1 cellular context compared by ENCODE assay signal in the genomic region with DNA sequence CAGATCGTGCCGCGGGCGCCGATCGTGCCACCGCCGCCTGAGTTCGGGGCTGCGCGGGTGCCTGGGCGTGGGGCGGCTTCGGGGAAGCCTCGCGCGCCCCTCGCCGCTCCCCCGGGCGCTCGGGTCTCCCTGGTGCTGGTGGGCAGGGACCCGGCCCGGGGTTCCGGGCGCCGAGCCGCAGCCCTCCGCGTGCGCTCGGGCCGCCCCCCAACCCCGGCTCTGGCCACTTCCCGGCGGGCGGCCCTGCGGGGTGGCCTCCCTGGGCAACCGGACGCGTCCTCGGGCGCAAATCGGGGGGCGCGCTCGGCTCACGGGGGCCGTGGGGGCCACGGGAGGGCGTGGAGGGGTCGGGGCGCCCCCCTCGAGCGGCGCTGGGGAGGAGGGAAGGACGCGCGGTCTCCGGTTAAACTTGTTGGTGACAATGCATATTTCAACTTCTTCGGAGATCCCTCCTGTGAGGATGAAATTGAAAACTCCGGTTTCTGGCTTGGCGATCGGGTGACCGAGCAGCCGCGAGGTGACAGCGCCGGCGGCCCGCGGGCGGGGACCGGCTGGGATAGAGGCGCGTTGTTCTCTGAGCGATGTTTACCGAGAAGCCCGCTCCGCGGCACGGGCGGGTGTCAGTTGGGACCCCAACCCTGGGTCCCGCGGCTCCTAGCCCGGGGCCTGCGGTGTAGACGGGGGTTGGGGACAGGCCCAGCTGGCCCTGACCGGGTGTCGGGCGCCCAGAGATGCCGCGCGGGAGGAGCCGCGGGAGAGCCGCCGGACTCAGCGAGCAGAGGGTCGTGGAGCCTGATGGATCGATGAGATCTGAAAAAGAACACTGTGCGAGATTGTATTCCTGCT.
TF ChIP-seq lines count a peak whose summit lies in the region.

No MANE protein-coding gene starts in this region.

TF ChIP-seq in HepG2, 621 proteins besides CTCF, POLR2A, EP300 and RAD21 (continued from another document and continues in another):
- TF ChIP-seq, protein P1, sequence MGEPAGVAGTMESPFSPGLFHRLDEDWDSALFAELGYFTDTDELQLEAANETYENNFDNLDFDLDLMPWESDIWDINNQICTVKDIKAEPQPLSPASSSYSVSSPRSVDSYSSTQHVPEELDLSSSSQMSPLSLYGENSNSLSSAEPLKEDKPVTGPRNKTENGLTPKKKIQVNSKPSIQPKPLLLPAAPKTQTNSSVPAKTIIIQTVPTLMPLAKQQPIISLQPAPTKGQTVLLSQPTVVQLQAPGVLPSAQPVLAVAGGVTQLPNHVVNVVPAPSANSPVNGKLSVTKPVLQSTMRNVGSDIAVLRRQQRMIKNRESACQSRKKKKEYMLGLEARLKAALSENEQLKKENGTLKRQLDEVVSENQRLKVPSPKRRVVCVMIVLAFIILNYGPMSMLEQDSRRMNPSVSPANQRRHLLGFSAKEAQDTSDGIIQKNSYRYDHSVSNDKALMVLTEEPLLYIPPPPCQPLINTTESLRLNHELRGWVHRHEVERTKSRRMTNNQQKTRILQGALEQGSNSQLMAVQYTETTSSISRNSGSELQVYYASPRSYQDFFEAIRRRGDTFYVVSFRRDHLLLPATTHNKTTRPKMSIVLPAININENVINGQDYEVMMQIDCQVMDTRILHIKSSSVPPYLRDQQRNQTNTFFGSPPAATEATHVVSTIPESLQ (CRISPR knock-in tag; conservative IDR thresholded peaks at IDR 0.05), result no peak
- TF ChIP-seq PRMT3 (CRISPR knock-in tag; IDR thresholded peaks at IDR 0.05; ENCODE audit: borderline replicate concordance, low read depth) (no peak), NR2F2 (IDR thresholded peaks at IDR 0.05; ENCODE audit: borderline replicate concordance, low read depth) (no peak), ZNF766 (CRISPR knock-in tag; IDR thresholded peaks at IDR 0.05; ENCODE audit: borderline replicate concordance) (no peak), ZNF274 (CRISPR knock-in tag; IDR thresholded peaks at IDR 0.05) (no peak), TCF7 (IDR thresholded peaks at IDR 0.05; ENCODE audit: low read depth) (no peak; the same call in 1 of the 2 replicates), ADNP (CRISPR knock-in tag; IDR thresholded peaks at IDR 0.05) (no peak), ZNF577 (CRISPR knock-in tag; IDR thresholded peaks at IDR 0.05; ENCODE audit: borderline replicate concordance, low read depth) (no peak), ZFP41 (CRISPR knock-in tag; IDR thresholded peaks at IDR 0.05; ENCODE audit: borderline replicate concordance) (no peak), MAF1 (CRISPR knock-in tag; IDR thresholded peaks at IDR 0.05; ENCODE audit: borderline replicate concordance) (no peak), CHD2 (IDR thresholded peaks at IDR 0.05; ENCODE audit: low read depth, low read length) (no peak), KLF9 (CRISPR knock-in tag; IDR thresholded peaks at IDR 0.05; ENCODE audit: low read depth) (no peak), POLR2AphosphoS5 (IDR thresholded peaks at IDR 0.05; ENCODE audit: low read depth, low read length) (no peak), ZNF878 (CRISPR knock-in tag; IDR thresholded peaks at IDR 0.05) (0 out of 2 replicates have a peak, but pooled peaks have one; percentile 54), SNAI1 (CRISPR knock-in tag; IDR thresholded peaks at IDR 0.05; ENCODE audit: borderline replicate concordance) (no peak), KDM2A (CRISPR knock-in tag; IDR thresholded peaks at IDR 0.05; ENCODE audit: borderline replicate concordance, low read depth) (peak; percentile 67; the same call in 1 of the 2 replicates), ZNF615 (CRISPR knock-in tag; IDR thresholded peaks at IDR 0.05; ENCODE audit: borderline replicate concordance) (no peak), ELF3 (CRISPR knock-in tag; IDR thresholded peaks at IDR 0.05) (no peak), ZNF30 (CRISPR knock-in tag; IDR thresholded peaks at IDR 0.05) (no peak), ZNF264 (CRISPR knock-in tag; IDR thresholded peaks at IDR 0.05) (no peak), ISX (CRISPR knock-in tag; conservative IDR thresholded peaks at IDR 0.05) (no peak), GATAD1 (CRISPR knock-in tag; IDR thresholded peaks at IDR 0.05) (no peak), AGO1 (IDR thresholded peaks at IDR 0.05; ENCODE audit: low read depth, low read length, poor library complexity, severe bottlenecking) (peak; percentile 60), TSC22D2 (CRISPR knock-in tag; IDR thresholded peaks at IDR 0.05; ENCODE audit: borderline replicate concordance) (no peak), MAFF (IDR thresholded peaks at IDR 0.05; ENCODE audit: low read depth, low read length) (no peak), HNRNPK (IDR thresholded peaks at IDR 0.05; ENCODE audit: low read depth, low read length, poor library complexity, severe bottlenecking) (no peak), ZBTB1 (CRISPR knock-in tag; IDR thresholded peaks at IDR 0.05; ENCODE audit: borderline replicate concordance) (no peak), KAT8 (CRISPR knock-in tag; IDR thresholded peaks at IDR 0.05) (no peak), ZNF329 (CRISPR knock-in tag; IDR thresholded peaks at IDR 0.05; ENCODE audit: low read depth) (no peak), ZNF83 (CRISPR knock-in tag; IDR thresholded peaks at IDR 0.05; ENCODE audit: borderline replicate concordance) (no peak), ZNF777 (CRISPR knock-in tag; IDR thresholded peaks at IDR 0.05) (no peak), CREM (IDR thresholded peaks at IDR 0.05) (no peak), CREM (CRISPR knock-in tag; IDR thresholded peaks at IDR 0.05) (no peak)
- TF ChIP-seq, protein P2, sequence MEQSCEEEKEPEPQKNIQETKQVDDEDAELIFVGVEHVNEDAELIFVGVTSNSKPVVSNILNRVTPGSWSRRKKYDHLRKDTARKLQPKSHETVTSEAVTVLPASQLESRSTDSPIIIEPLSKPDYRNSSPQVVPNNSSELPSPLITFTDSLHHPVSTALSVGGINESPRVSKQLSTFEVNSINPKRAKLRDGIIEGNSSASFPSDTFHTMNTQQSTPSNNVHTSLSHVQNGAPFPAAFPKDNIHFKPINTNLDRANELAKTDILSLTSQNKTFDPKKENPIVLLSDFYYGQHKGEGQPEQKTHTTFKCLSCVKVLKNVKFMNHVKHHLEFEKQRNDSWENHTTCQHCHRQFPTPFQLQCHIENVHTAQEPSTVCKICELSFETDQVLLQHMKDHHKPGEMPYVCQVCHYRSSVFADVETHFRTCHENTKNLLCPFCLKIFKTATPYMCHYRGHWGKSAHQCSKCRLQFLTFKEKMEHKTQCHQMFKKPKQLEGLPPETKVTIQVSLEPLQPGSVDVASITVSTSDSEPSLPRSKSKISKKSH (CRISPR knock-in tag; IDR thresholded peaks at IDR 0.05; ENCODE audit: borderline replicate concordance), result no peak
- TF ChIP-seq, protein P3, sequence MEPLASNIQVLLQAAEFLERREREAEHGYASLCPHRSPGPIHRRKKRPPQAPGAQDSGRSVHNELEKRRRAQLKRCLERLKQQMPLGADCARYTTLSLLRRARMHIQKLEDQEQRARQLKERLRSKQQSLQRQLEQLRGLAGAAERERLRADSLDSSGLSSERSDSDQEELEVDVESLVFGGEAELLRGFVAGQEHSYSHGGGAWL (CRISPR knock-in tag; IDR thresholded peaks at IDR 0.05), result peak; percentile 48; the same call in 1 of the 2 replicates
- TF ChIP-seq, protein P4, sequence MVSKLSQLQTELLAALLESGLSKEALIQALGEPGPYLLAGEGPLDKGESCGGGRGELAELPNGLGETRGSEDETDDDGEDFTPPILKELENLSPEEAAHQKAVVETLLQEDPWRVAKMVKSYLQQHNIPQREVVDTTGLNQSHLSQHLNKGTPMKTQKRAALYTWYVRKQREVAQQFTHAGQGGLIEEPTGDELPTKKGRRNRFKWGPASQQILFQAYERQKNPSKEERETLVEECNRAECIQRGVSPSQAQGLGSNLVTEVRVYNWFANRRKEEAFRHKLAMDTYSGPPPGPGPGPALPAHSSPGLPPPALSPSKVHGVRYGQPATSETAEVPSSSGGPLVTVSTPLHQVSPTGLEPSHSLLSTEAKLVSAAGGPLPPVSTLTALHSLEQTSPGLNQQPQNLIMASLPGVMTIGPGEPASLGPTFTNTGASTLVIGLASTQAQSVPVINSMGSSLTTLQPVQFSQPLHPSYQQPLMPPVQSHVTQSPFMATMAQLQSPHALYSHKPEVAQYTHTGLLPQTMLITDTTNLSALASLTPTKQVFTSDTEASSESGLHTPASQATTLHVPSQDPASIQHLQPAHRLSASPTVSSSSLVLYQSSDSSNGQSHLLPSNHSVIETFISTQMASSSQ (IDR thresholded peaks at IDR 0.05; ENCODE audit: low read depth), result no peak
- TF ChIP-seq, protein P4 (CRISPR knock-in tag; IDR thresholded peaks at IDR 0.05; ENCODE audit: borderline replicate concordance), result no peak
- TF ChIP-seq, protein P5, sequence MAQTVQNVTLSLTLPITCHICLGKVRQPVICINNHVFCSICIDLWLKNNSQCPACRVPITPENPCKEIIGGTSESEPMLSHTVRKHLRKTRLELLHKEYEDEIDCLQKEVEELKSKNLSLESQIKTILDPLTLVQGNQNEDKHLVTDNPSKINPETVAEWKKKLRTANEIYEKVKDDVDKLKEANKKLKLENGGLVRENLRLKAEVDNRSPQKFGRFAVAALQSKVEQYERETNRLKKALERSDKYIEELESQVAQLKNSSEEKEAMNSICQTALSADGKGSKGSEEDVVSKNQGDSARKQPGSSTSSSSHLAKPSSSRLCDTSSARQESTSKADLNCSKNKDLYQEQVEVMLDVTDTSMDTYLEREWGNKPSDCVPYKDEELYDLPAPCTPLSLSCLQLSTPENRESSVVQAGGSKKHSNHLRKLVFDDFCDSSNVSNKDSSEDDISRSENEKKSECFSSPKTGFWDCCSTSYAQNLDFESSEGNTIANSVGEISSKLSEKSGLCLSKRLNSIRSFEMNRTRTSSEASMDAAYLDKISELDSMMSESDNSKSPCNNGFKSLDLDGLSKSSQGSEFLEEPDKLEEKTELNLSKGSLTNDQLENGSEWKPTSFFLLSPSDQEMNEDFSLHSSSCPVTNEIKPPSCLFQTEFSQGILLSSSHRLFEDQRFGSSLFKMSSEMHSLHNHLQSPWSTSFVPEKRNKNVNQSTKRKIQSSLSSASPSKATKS (CRISPR knock-in tag; IDR thresholded peaks at IDR 0.05), result no peak
- TF ChIP-seq, protein P6, sequence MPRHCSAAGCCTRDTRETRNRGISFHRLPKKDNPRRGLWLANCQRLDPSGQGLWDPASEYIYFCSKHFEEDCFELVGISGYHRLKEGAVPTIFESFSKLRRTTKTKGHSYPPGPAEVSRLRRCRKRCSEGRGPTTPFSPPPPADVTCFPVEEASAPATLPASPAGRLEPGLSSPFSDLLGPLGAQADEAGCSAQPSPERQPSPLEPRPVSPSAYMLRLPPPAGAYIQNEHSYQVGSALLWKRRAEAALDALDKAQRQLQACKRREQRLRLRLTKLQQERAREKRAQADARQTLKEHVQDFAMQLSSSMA (CRISPR knock-in tag; IDR thresholded peaks at IDR 0.05), result no peak
- TF ChIP-seq, protein P7, sequence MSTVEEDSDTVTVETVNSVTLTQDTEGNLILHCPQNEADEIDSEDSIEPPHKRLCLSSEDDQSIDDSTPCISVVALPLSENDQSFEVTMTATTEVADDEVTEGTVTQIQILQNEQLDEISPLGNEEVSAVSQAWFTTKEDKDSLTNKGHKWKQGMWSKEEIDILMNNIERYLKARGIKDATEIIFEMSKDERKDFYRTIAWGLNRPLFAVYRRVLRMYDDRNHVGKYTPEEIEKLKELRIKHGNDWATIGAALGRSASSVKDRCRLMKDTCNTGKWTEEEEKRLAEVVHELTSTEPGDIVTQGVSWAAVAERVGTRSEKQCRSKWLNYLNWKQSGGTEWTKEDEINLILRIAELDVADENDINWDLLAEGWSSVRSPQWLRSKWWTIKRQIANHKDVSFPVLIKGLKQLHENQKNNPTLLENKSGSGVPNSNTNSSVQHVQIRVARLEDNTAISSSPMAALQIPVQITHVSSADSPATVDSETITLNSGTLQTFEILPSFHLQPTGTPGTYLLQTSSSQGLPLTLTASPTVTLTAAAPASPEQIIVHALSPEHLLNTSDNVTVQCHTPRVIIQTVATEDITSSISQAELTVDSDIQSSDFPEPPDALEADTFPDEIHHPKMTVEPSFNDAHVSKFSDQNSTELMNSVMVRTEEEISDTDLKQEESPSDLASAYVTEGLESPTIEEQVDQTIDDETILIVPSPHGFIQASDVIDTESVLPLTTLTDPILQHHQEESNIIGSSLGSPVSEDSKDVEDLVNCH (CRISPR knock-in tag; IDR thresholded peaks at IDR 0.05), result no peak
- TF ChIP-seq, protein P8, sequence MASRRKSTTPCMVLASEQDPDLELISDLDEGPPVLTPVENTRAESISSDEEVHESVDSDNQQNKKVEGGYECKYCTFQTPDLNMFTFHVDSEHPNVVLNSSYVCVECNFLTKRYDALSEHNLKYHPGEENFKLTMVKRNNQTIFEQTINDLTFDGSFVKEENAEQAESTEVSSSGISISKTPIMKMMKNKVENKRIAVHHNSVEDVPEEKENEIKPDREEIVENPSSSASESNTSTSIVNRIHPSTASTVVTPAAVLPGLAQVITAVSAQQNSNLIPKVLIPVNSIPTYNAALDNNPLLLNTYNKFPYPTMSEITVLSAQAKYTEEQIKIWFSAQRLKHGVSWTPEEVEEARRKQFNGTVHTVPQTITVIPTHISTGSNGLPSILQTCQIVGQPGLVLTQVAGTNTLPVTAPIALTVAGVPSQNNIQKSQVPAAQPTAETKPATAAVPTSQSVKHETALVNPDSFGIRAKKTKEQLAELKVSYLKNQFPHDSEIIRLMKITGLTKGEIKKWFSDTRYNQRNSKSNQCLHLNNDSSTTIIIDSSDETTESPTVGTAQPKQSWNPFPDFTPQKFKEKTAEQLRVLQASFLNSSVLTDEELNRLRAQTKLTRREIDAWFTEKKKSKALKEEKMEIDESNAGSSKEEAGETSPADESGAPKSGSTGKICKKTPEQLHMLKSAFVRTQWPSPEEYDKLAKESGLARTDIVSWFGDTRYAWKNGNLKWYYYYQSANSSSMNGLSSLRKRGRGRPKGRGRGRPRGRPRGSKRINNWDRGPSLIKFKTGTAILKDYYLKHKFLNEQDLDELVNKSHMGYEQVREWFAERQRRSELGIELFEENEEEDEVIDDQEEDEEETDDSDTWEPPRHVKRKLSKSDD (CRISPR knock-in tag; IDR thresholded peaks at IDR 0.05; ENCODE audit: low read depth), result no peak
- TF ChIP-seq, protein P9, sequence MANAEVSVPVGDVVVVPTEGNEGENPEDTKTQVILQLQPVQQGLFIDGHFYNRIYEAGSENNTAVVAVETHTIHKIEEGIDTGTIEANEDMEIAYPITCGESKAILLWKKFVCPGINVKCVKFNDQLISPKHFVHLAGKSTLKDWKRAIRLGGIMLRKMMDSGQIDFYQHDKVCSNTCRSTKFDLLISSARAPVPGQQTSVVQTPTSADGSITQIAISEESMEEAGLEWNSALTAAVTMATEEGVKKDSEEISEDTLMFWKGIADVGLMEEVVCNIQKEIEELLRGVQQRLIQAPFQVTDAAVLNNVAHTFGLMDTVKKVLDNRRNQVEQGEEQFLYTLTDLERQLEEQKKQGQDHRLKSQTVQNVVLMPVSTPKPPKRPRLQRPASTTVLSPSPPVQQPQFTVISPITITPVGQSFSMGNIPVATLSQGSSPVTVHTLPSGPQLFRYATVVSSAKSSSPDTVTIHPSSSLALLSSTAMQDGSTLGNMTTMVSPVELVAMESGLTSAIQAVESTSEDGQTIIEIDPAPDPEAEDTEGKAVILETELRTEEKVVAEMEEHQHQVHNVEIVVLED (CRISPR knock-in tag; IDR thresholded peaks at IDR 0.05; ENCODE audit: borderline replicate concordance), result no peak
